ENCODE assay signal across 23 cellular contexts in genomic region chr1:225406976-225407725, GRCh38. TPM values are rescaled to one million over a fixed set of nuclear protein-coding genes. Genes with fewer than 3 reads are reported as not detected.
DNase-seq lines count a peak whose midpoint lies in the region; ATAC-seq and TF ChIP-seq lines count a peak whose summit lies in the region.
"Had no signal": no experiment of that assay in that cellular context is flagged by ENCODE, and none has a peak within 500 bp of the region (broad histone marks: within the 10 kb centered on the region; RNA-seq: fewer than 3 reads in every experiment).

No MANE protein-coding gene starts in this region.

- no peak overlapping the region for H3K9ac ChIP-seq in Loucy (ENCODE audit: low read depth, low read length, poor library complexity, severe bottlenecking)

- intact Hi-C loops in thyroid gland (cut with DNase I): no loop called here

- peak overlapping the region; percentile 52 for H3K27ac Mint-ChIP-seq in stimulated activated naive CD8-positive, alpha-beta T cell treated with anti-CD3 and anti-CD28 coated beads, Interleukin-15, Interleukin-2, amounts not matched to agents 100 ng/mL and 50 ng/mL, for 24 hours
- H3K27ac Mint-ChIP-seq in glutamatergic neuron (ENCODE audit: unreplicated experiment): peak overlapping the region; percentile 4
- H3K27ac Mint-ChIP-seq: HFFc6 had no signal

- H3F3A ChIP-seq in Loucy (ENCODE audit: low read depth): no peaks in the 10 kb centered on the region

- no peak overlapping the region for H3K4me2 ChIP-seq in Loucy (ENCODE audit: low read depth, low read length, poor library complexity, severe bottlenecking)

- H3K4me3 ChIP-seq in Loucy (ENCODE audit: low read length, poor library complexity, severe bottlenecking) (no peak overlapping the region), thyroid gland (replicated peaks in 1 of 3) (no peak overlapping the region)
- H3K4me3 ChIP-seq: body of pancreas, MG63, right atrium auricular region, spleen, tibial nerve had no signal

- H3K9me3 Mint-ChIP-seq in stimulated activated naive CD8-positive, alpha-beta T cell treated with anti-CD3 and anti-CD28 coated beads, Interleukin-15, Interleukin-2, amounts not matched to agents 100 ng/mL and 50 ng/mL, for 24 hours: no peaks in the 10 kb centered on the region
- H3K9me3 Mint-ChIP-seq in glutamatergic neuron (ENCODE audit: unreplicated experiment): peaks cover 7% of the 10 kb centered on the region
- H3K9me3 Mint-ChIP-seq: HFFc6, IgD-negative memory B cell had no signal

- WGBS in thyroid gland, 2 donors: 94 to 98% methylated on average over 8 of the region's 8 CpGs

- H3K27ac ChIP-seq in thyroid gland: no peak overlapping the region
- H3K27ac ChIP-seq: body of pancreas, right atrium auricular region, spleen, tibial nerve had no signal

- no peak for TF ChIP-seq POLR2A in thyroid gland (IDR thresholded peaks at IDR 0.05)

- H4K20me1 ChIP-seq in Loucy (ENCODE audit: insufficient read depth, low read length, poor library complexity, severe bottlenecking): peaks cover 8% of the 10 kb centered on the region

- no peaks in the 10 kb centered on the region for H3K9me2 ChIP-seq in Loucy (replicated peaks; ENCODE audit: low read depth, low read length)

- H3K79me2 ChIP-seq in Loucy (ENCODE audit: insufficient read depth, low read length): peaks cover 41% of the 10 kb centered on the region; the same call in 1 of the 2 replicates

- H2AFZ ChIP-seq in Loucy (ENCODE audit: low read length): no peak overlapping the region

- no peaks in the 10 kb centered on the region for H3K4me1 ChIP-seq in Loucy (ENCODE audit: insufficient read depth, low read length, poor library complexity, severe bottlenecking)
- no peaks in the 10 kb centered on the region for H3K4me1 ChIP-seq in thyroid gland
- H3K4me1 ChIP-seq: right atrium auricular region, spleen, tibial nerve had no signal

- peaks cover 95% of the 10 kb centered on the region for H3K36me3 ChIP-seq in Loucy (ENCODE audit: insufficient read depth, low read length)
- H3K36me3 ChIP-seq in thyroid gland: peaks cover 16 to 34% of the 10 kb centered on the region in 2 donors

- TF ChIP-seq CTCF in Loucy (conservative IDR thresholded peaks at IDR 0.05; ENCODE audit: low read length) (0 out of 2 replicates have a peak, but pooled peaks have one; percentile 11), glutamatergic neuron (IDR thresholded peaks at IDR 0.05; ENCODE audit: partially characterized antibody, unreplicated experiment) (no peak), thyroid gland (IDR thresholded peaks at IDR 0.05) (no peak)

- H3K9me3 ChIP-seq in Loucy (ENCODE audit: insufficient read depth, low read depth, low read length): no peaks in the 10 kb centered on the region
- no peaks in the 10 kb centered on the region for H3K9me3 ChIP-seq in thyroid gland
- H3K9me3 ChIP-seq: body of pancreas, MG63, right atrium auricular region, spleen, tibial nerve had no signal

- H3K4me3 Mint-ChIP-seq in stimulated activated naive CD8-positive, alpha-beta T cell treated with anti-CD3 and anti-CD28 coated beads, Interleukin-15, Interleukin-2, amounts not matched to agents 100 ng/mL and 50 ng/mL, for 24 hours: no peak overlapping the region
- no peak overlapping the region for H3K4me3 Mint-ChIP-seq in glutamatergic neuron (ENCODE audit: unreplicated experiment)
- H3K4me3 Mint-ChIP-seq: HFFc6, IgD-negative memory B cell had no signal

- no peak for ATAC-seq in stimulated activated naive CD8-positive, alpha-beta T cell treated with anti-CD3 and anti-CD28 coated beads, Interleukin-15, Interleukin-2, amounts not matched to agents 100 U/mL and 50 U/mL, for 24 hours
- ATAC-seq: body of pancreas had no signal

- H3K27me3 Mint-ChIP-seq in stimulated activated naive CD8-positive, alpha-beta T cell treated with anti-CD3 and anti-CD28 coated beads, Interleukin-15, Interleukin-2, amounts not matched to agents 100 ng/mL and 50 ng/mL, for 24 hours: no peaks in the 10 kb centered on the region
- H3K27me3 Mint-ChIP-seq in glutamatergic neuron (ENCODE audit: unreplicated experiment): no peaks in the 10 kb centered on the region
- H3K27me3 Mint-ChIP-seq: IgD-negative memory B cell had no signal

- H3K27me3 ChIP-seq in Loucy (ENCODE audit: insufficient read depth, low read length, poor library complexity, severe bottlenecking) (no peaks in the 10 kb centered on the region), thyroid gland (no peaks in the 10 kb centered on the region)
- H3K27me3 ChIP-seq: body of pancreas, MG63, right atrium auricular region, spleen, tibial nerve had no signal

- H3K36me3 Mint-ChIP-seq in stimulated activated naive CD8-positive, alpha-beta T cell treated with anti-CD3 and anti-CD28 coated beads, Interleukin-15, Interleukin-2, amounts not matched to agents 100 ng/mL and 50 ng/mL, for 24 hours (ENCODE audit: low read depth): peaks cover 86% of the 10 kb centered on the region
- no peaks in the 10 kb centered on the region for H3K36me3 Mint-ChIP-seq in glutamatergic neuron (ENCODE audit: unreplicated experiment)

- H3K4me1 Mint-ChIP-seq in stimulated activated naive CD8-positive, alpha-beta T cell treated with anti-CD3 and anti-CD28 coated beads, Interleukin-15, Interleukin-2, amounts not matched to agents 100 ng/mL and 50 ng/mL, for 24 hours (ENCODE audit: low read depth): no peaks in the 10 kb centered on the region
- H3K4me1 Mint-ChIP-seq in glutamatergic neuron (ENCODE audit: low read depth, unreplicated experiment): peaks cover 8% of the 10 kb centered on the region

- no peak for DNase-seq in stimulated activated naive CD8-positive, alpha-beta T cell treated with anti-CD3 and anti-CD28 coated beads, Interleukin-15, Interleukin-2, amounts not matched to agents 100 U/mL and 50 U/mL, for 24 hours
- DNase-seq in glutamatergic neuron: no peak
- no peak for DNase-seq in SHP77 (lab: John Stamatoyannopoulos, UW)
- DNase-seq in NOMO-1 (lab: John Stamatoyannopoulos, UW; ENCODE audit: unreplicated experiment in 2 of 2): no peak
- no peak for DNase-seq in thyroid gland
- DNase-seq: activated CD4-positive, alpha-beta T cell treated with anti-CD3 and anti-CD28 coated beads for 1 hour; body of pancreas; cerebellar nuclear complex; DMS53; GDM1; HFFc6; MG63; NCI-H1417 treated with DMSO at 0.1 percent for 48 hours; NCI-H2081 treated with DMSO at 0.1 percent for 48 hours; NCI-H446; spleen; stimulated activated CD4-positive, alpha-beta T cell treated with anti-CD3 and anti-CD28 coated beads, Interleukin-2, amount 100 ng/mL, for 48 hours; stimulated activated naive CD4-positive, alpha-beta T cell treated with Interleukin-2 at 50 U/mL for 16 hours had no signal

RNA-seq across cellular contexts. Expression of gene LBR, which starts 20.7 kb away (rescaled TPM):
- 93.9 TPM for total RNA-seq in glutamatergic neuron (ENCODE audit: unreplicated experiment)
- total RNA-seq in thyroid gland: 10 to 100 TPM; 33.1 to 46.7 (median 36.8) TPM
